8 cellular contexts compared by ENCODE assay signal in genomic region chr16:84511180-84511800, GRCh38. TPM values are rescaled to one million over a fixed set of nuclear protein-coding genes. Genes with fewer than 3 reads are reported as not detected.
A peak's percentile ranks its signal among the peaks of the same experiment; 100 is the strongest.
DNase-seq lines count a peak whose midpoint lies in the region; ATAC-seq and TF ChIP-seq lines count a peak whose summit lies in the region.

No MANE protein-coding gene starts in this region.

- no peaks in the 10 kb centered on the region for H3K27me3 ChIP-seq in Peyer's patch

- DNase-seq in DMS153 (lab: John Stamatoyannopoulos, UW) (peak; percentile 83), Kasumi-1 (lab: John Stamatoyannopoulos, UW) (peak; percentile 73 to 75), Peyer's patch (peak; percentile 79 to 95 (median 90)), fibroblast of gingiva (ENCODE audit: low read depth) (peak; percentile 80)
- peak; percentile 91 to 95 for DNase-seq in activated T-cell treated with anti-CD3 and anti-CD28 coated beads, Interleukin-2, amount 50 U/mL, for 48 hours
- peak; percentile 63 to 91 (median 86) for DNase-seq in naive thymus-derived CD8-positive, alpha-beta T cell

- ATAC-seq in naive thymus-derived CD8-positive, alpha-beta T cell: peak; percentile 20 to 21
- no peak for ATAC-seq in stimulated activated memory B cell treated with anti-CD40 and anti-IgM and Interleukin-4, amounts not matched to agents 10 μg/mL and 1 μg/mL and 100 μg/mL, for 72 hours
- no peak for ATAC-seq in GM18520 (IDR thresholded peaks at IDR 0.05; ENCODE audit: unreplicated experiment)

- H3K27me3 Mint-ChIP-seq in naive thymus-derived CD8-positive, alpha-beta T cell: no peaks in the 10 kb centered on the region
- no peaks in the 10 kb centered on the region for H3K27me3 Mint-ChIP-seq in stimulated activated memory B cell treated with anti-CD40 and anti-IgM and Interleukin-4, amounts not matched to agents 10 μg/mL and 1 μg/mL and 100 μg/mL, for 72 hours

- no peaks in the 10 kb centered on the region for H3K9me3 ChIP-seq in Peyer's patch

- no peaks in the 10 kb centered on the region for H3K9me3 Mint-ChIP-seq in naive thymus-derived CD8-positive, alpha-beta T cell
- H3K9me3 Mint-ChIP-seq in stimulated activated memory B cell treated with anti-CD40 and anti-IgM and Interleukin-4, amounts not matched to agents 10 μg/mL and 1 μg/mL and 100 μg/mL, for 72 hours: no peaks in the 10 kb centered on the region

- peak; percentile 95 to 98 (median 97) for TF ChIP-seq CTCF in Peyer's patch (IDR thresholded peaks at IDR 0.05)

- no peaks in the 10 kb centered on the region for H3K36me3 ChIP-seq in Peyer's patch

- H3K4me3 Mint-ChIP-seq in naive thymus-derived CD8-positive, alpha-beta T cell: peak overlapping the region in 8 of 10 donors; percentile 3 to 64 (median 52)
- H3K4me3 Mint-ChIP-seq in stimulated activated memory B cell treated with anti-CD40 and anti-IgM and Interleukin-4, amounts not matched to agents 10 μg/mL and 1 μg/mL and 100 μg/mL, for 72 hours: peak overlapping the region; percentile 21

- H3K27ac Mint-ChIP-seq in naive thymus-derived CD8-positive, alpha-beta T cell: peak overlapping the region in 9 of 10 donors; percentile 80 to 92 (median 86)
- peak overlapping the region; percentile 78 for H3K27ac Mint-ChIP-seq in stimulated activated memory B cell treated with anti-CD40 and anti-IgM and Interleukin-4, amounts not matched to agents 10 μg/mL and 1 μg/mL and 100 μg/mL, for 72 hours

- POLR2A ChIA-PET in naive thymus-derived CD8-positive, alpha-beta T cell (lab: Charles Lee): interaction anchor here (0.5 to 11.4 kb wide), 13 partner anchors 9 to 227 kb away, joined by 3 to 107 read pairs (median 6); partner anchors contain the start of gene KLHL36

- H3K27ac ChIP-seq in Peyer's patch: peak overlapping the region in 1 of 4 donors; percentile 17

- peaks cover 33 to 87% (median 71%) of the 10 kb centered on the region in 4 donors for H3K4me1 Mint-ChIP-seq in naive thymus-derived CD8-positive, alpha-beta T cell
- H3K4me1 Mint-ChIP-seq in stimulated activated memory B cell treated with anti-CD40 and anti-IgM and Interleukin-4, amounts not matched to agents 10 μg/mL and 1 μg/mL and 100 μg/mL, for 72 hours: peaks cover 63% of the 10 kb centered on the region

- H3K4me3 ChIP-seq in Peyer's patch: no peak overlapping the region

- peaks cover 0 to 26% (median 12%) of the 10 kb centered on the region in 4 donors for H3K4me1 ChIP-seq in Peyer's patch

- no peak for TF ChIP-seq POLR2A in Peyer's patch (IDR thresholded peaks at IDR 0.05)

- no peaks in the 10 kb centered on the region for H3K36me3 Mint-ChIP-seq in naive thymus-derived CD8-positive, alpha-beta T cell
- H3K36me3 Mint-ChIP-seq in stimulated activated memory B cell treated with anti-CD40 and anti-IgM and Interleukin-4, amounts not matched to agents 10 μg/mL and 1 μg/mL and 100 μg/mL, for 72 hours: no peaks in the 10 kb centered on the region

RNA-seq across cellular contexts. Expression of gene MEAK7, which starts 6.8 kb away (rescaled TPM):
- 10 to 100 TPM in 3 of 4 donors, 1 to 10 TPM in 1; 7.4 to 54.3 (median 47.0) TPM for total RNA-seq in Peyer's patch
- 1 to 10 TPM; 7.1 to 8.9 TPM for total RNA-seq in naive thymus-derived CD8-positive, alpha-beta T cell
- 1 to 10 TPM; 3.7 to 6.7 (median 4.6) TPM for polyA plus RNA-seq in naive thymus-derived CD8-positive, alpha-beta T cell

Comparison
In these comparisons a context has a peak if more than half of its experiments do, and no peak if none do; other contexts are left out.
1. ATAC-seq: peak in naive thymus-derived CD8-positive, alpha-beta T cell (2 of 2); none in stimulated activated memory B cell treated with anti-CD40 and anti-IgM and Interleukin-4, amounts not matched to agents 10 μg/mL and 1 μg/mL and 100 μg/mL, for 72 hours (single experiment) and GM18520 (single experiment).
2. Peak in every context shown above with its lines, with median percentiles within 50 percentile points of each other: DNase-seq.